ENCODE assay signal across 8 cellular contexts in the genomic region with DNA sequence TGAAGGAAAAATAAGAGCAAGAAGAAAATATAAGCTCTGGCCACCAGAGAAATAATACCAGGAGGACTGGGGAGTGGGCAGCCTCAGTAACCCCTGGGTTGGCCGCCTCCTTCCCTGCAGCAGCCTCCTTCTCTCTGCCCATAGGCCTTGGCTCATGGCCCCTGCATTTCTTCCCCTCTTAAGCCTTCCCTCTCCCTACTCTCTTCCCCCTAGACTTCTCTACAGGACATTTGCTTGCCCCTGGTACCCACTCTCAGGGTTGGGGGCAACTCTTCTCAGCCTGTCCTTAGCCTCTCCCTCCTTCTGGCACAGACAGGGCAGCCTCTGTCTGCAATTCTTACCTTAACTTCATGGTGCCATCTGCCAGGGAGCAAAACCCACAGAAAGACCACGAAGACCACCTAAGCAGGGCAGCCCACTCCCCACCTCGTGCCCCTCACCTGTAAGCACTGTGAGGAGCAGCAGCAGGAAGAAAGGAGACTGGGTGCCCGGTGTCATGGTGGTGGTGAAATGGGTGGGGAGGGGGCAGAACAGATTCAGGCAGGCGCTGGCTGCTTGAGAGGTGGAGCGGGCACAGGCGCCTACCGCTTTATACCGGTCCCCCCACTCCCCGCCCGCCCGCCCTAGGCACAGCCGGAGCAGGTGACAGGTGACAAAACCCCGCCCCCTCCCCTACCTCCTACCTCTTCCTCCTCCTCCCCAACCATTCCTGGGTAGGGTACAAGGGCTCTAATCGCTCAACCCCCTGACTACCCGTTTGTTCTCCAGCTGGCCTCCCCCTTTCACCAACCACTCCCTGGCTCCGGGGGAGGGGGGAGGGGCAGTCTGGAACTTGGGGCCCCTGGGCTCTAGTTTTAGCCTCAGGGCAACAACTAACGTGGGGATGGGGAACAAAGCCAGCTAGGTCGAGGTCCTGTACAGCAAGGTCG.
A peak's percentile ranks its signal among the peaks of the same experiment; 100 is the strongest.
DNase-seq lines count a peak whose midpoint lies in the region; ATAC-seq and TF ChIP-seq lines count a peak whose summit lies in the region.

No MANE protein-coding gene starts in this region.

- no peak for TF ChIP-seq POLR2A in erythroblast (IDR thresholded peaks at IDR 0.05; ENCODE audit: low read length)

- TF ChIP-seq CTCF in AG04449 (IDR thresholded peaks at IDR 0.05; ENCODE audit: insufficient read depth, low read length, missing control alignments) (no peak), nephron progenitor cell (IDR thresholded peaks at IDR 0.05) (no peak)

- peak overlapping the region; percentile 66 for H3K4me3 ChIP-seq in AG04449 (ENCODE audit: low read depth, low read length)
- peak overlapping the region; percentile 98 for H3K4me3 ChIP-seq in HUES48 (ENCODE audit: low read depth, low read length)

- peaks cover 12% of the 10 kb centered on the region for H3K36me3 ChIP-seq in HUES48 (ENCODE audit: control insufficient read depth, insufficient read depth, low read length)

- H3K4me3 Mint-ChIP-seq in nephron progenitor cell, result peak overlapping the region; percentile 90

- POLR2A ChIA-PET in AG04449 (lab: Yijun Ruan, JAX), result interaction anchor here (0.8 to 3.7 kb wide), 6 partner anchors 8 to 32 kb away, joined by 4 to 45 read pairs (median 11); partner anchors contain the start of genes KRTCAP2, MTX1 and THBS3

- peaks cover 3% of the 10 kb centered on the region for H3K27me3 Mint-ChIP-seq in nephron progenitor cell (ENCODE audit: low read depth, poor library complexity)

- H3K9me3 Mint-ChIP-seq in nephron progenitor cell, result no peaks in the 10 kb centered on the region

- peak overlapping the region; percentile 99 for H3K27ac ChIP-seq in HUES48 (ENCODE audit: low read depth, low read length)

- H3K27ac Mint-ChIP-seq in nephron progenitor cell, result no peak overlapping the region

- ATAC-seq in GM18909 (IDR thresholded peaks at IDR 0.05; ENCODE audit: poor library complexity, unreplicated experiment) (no peak), HG02571 (IDR thresholded peaks at IDR 0.05; ENCODE audit: unreplicated experiment) (no peak), GM21576 (IDR thresholded peaks at IDR 0.05; ENCODE audit: unreplicated experiment) (no peak)

- H3K9me3 ChIP-seq in HUES48 (ENCODE audit: control insufficient read depth, insufficient read depth, low read length), result no peaks in the 10 kb centered on the region

- DNase-seq in AG04449 (ENCODE audit: low read depth, low spot score), result no peak
- DNase-seq in T-helper 2 cell, result peak in 3 of 5 experiments; percentile 25 to 48 (median 32)
- DNase-seq in erythroblast (lab: John Stamatoyannopoulos, UW), result peak; percentile 80 to 81
- no peak for DNase-seq in nephron progenitor cell

- H3K36me3 Mint-ChIP-seq in nephron progenitor cell (ENCODE audit: low read depth), result peaks cover 11% of the 10 kb centered on the region

- peak overlapping the region; percentile 34; the same call in 1 of the 2 replicates for H3K9ac ChIP-seq in HUES48 (ENCODE audit: low read depth, low read length)

- H3K4me1 ChIP-seq in HUES48 (ENCODE audit: control insufficient read depth, insufficient read depth, low read length), result peaks cover 17% of the 10 kb centered on the region

- peaks cover 3% of the 10 kb centered on the region; the same call in 1 of the 2 replicates for H3K27me3 ChIP-seq in HUES48 (ENCODE audit: control insufficient read depth, insufficient read depth, low read length)

- peaks cover 50% of the 10 kb centered on the region for H3K4me1 Mint-ChIP-seq in nephron progenitor cell

- CTCF ChIA-PET in AG04449 (lab: Yijun Ruan, JAX), result interaction anchor here (0.7 to 8.2 kb wide), 23 partner anchors 8 to 460 kb away, joined by 3 to 144 read pairs (median 5); partner anchors contain the start of genes KRTCAP2, MTX1, PBXIP1 and THBS3

Comparison
In these comparisons a context has a peak if more than half of its experiments do, and no peak if none do; other contexts are left out.
1. DNase-seq: peak in T-helper 2 cell (3 of 5) and erythroblast (2 of 2); none in AG04449 (single experiment) and nephron progenitor cell (single experiment).